Comparison of ENCODE assay signal across 17 cellular contexts in the genomic region with DNA sequence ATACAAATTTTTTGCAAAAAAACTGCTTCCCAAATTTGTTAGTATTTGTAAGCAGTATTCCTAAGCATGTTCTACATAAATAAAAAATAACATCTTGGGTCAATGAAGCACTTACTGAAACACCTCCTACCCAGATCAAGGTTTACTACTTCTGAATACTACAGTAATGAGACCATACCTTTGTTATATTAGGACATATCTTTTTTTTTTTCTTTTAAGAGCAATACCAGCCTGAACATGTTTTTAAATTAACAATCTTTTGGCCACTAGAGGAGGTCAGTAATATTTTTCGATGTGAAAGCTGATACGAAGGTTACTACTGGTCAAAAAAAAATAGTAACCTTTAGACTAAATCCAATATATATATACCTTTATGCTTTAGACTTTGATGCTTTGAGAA.
DNase-seq lines count a peak whose midpoint lies in the region; ATAC-seq and TF ChIP-seq lines count a peak whose summit lies in the region.
"Had no signal": no experiment of that assay in that cellular context is flagged by ENCODE, and none has a peak within 500 bp of the region (broad histone marks: within the 10 kb centered on the region; RNA-seq: fewer than 3 reads in every experiment).

No MANE protein-coding gene starts in this region.

- H3K4me3 Mint-ChIP-seq in chondrocyte (ENCODE audit: unreplicated experiment) = no peak overlapping the region
- H3K4me3 Mint-ChIP-seq: CD4-positive, alpha-beta memory T cell had no signal

- H3K4me3 ChIP-seq in Loucy (ENCODE audit: low read length, poor library complexity, severe bottlenecking) = no peak overlapping the region
- peak overlapping the region in 1 of 2 experiments; percentile 9 for H3K4me3 ChIP-seq in neutrophil (ENCODE audit: low read depth in 1 of 2, low read length in 1 of 2)
- H3K4me3 ChIP-seq: GM23248, HAP-1 had no signal

- no peaks in the 10 kb centered on the region for H3F3A ChIP-seq in Loucy (ENCODE audit: low read depth)

- ATAC-seq in GM19395 (IDR thresholded peaks at IDR 0.05; ENCODE audit: unreplicated experiment) (no peak), GM19397 (IDR thresholded peaks at IDR 0.05; ENCODE audit: unreplicated experiment) (no peak)

- no peaks in the 10 kb centered on the region for H4K20me1 ChIP-seq in Loucy (ENCODE audit: insufficient read depth, low read length, poor library complexity, severe bottlenecking)

- H3K4me2 ChIP-seq in Loucy (ENCODE audit: low read depth, low read length, poor library complexity, severe bottlenecking) = no peak overlapping the region

- no peaks in the 10 kb centered on the region; the same call in 1 of the 2 replicates for H3K36me3 ChIP-seq in Loucy (ENCODE audit: insufficient read depth, low read length)
- H3K36me3 ChIP-seq in neutrophil = no peaks in the 10 kb centered on the region
- H3K36me3 ChIP-seq: HAP-1 had no signal

- H3K9me3 Mint-ChIP-seq in chondrocyte (ENCODE audit: low read depth) = peaks cover 12% of the 10 kb centered on the region

- no peak overlapping the region for H3K9ac ChIP-seq in Loucy (ENCODE audit: low read depth, low read length, poor library complexity, severe bottlenecking)
- H3K9ac ChIP-seq: GM23248 had no signal

- H3K27ac Mint-ChIP-seq in chondrocyte (ENCODE audit: unreplicated experiment) = no peak overlapping the region

- peaks cover 4% of the 10 kb centered on the region; the same call in 1 of the 2 replicates for H3K79me2 ChIP-seq in Loucy (ENCODE audit: insufficient read depth, low read length)

- peaks cover 14% of the 10 kb centered on the region for H3K4me1 Mint-ChIP-seq in chondrocyte (ENCODE audit: low read depth)

- H2AFZ ChIP-seq in Loucy (ENCODE audit: low read length) = no peak overlapping the region
- H2AFZ ChIP-seq: GM23248 had no signal

- peaks cover 9% of the 10 kb centered on the region for H3K36me3 Mint-ChIP-seq in chondrocyte (ENCODE audit: low read depth)

- H3K27me3 ChIP-seq in Loucy (ENCODE audit: insufficient read depth, low read length, poor library complexity, severe bottlenecking) = no peaks in the 10 kb centered on the region
- H3K27me3 ChIP-seq in neutrophil = no peaks in the 10 kb centered on the region

- DNase-seq in chondrocyte (ENCODE audit: low spot score) = no peak
- no peak for DNase-seq in activated CD4-positive, alpha-beta T cell treated with anti-CD3 and anti-CD28 coated beads, Interleukin-2, amount 50 U/mL, for 48 hours
- DNase-seq: CD4-positive, alpha-beta memory T cell; DMS153; GF-D8; GM23248; NCI-H187 treated with DMSO at 0.1 percent for 48 hours; NCI-H2227 treated with DMSO at 0.1 percent for 48 hours; NCI-H510A treated with DMSO at 0.1 percent for 48 hours; NCI-H774; RPMI8226 had no signal

- H3K27me3 Mint-ChIP-seq in chondrocyte (ENCODE audit: low read depth) = no peaks in the 10 kb centered on the region
- H3K27me3 Mint-ChIP-seq: CD4-positive, alpha-beta memory T cell had no signal

- peaks cover 8% of the 10 kb centered on the region; the same call in 1 of the 2 replicates for H3K9me3 ChIP-seq in Loucy (ENCODE audit: insufficient read depth, low read depth, low read length)
- no peaks in the 10 kb centered on the region for H3K9me3 ChIP-seq in neutrophil
- H3K9me3 ChIP-seq: HAP-1 had no signal

- H3K9me2 ChIP-seq in Loucy (replicated peaks; ENCODE audit: low read depth, low read length) = no peaks in the 10 kb centered on the region

- peak; percentile 34 for TF ChIP-seq CTCF in C4-2B (conservative IDR thresholded peaks at IDR 0.05)
- TF ChIP-seq CTCF in Loucy (conservative IDR thresholded peaks at IDR 0.05; ENCODE audit: low read length) = 0 out of 2 replicates have a peak, but pooled peaks have one; percentile 14
- peak; percentile 42 for TF ChIP-seq CTCF in chondrocyte (IDR thresholded peaks at IDR 0.05)
- TF ChIP-seq CTCF in neutrophil (IDR thresholded peaks at IDR 0.05) = no peak

- H3K4me1 ChIP-seq in Loucy (ENCODE audit: insufficient read depth, low read length, poor library complexity, severe bottlenecking) (no peaks in the 10 kb centered on the region), neutrophil (ENCODE audit: control insufficient read depth in 1 of 2, insufficient read depth in 1 of 2, low read depth in 1 of 2, low read length in 1 of 2) (peaks cover 70 to 74% of the 10 kb centered on the region in 2 experiments)
- H3K4me1 ChIP-seq: HAP-1 had no signal

- H3K27ac ChIP-seq in C4-2B = no peak overlapping the region
- peak overlapping the region; percentile 80 for H3K27ac ChIP-seq in neutrophil
- H3K27ac ChIP-seq: GM23248 had no signal
